ENCODE assay signal across 21 cellular contexts in genomic region chr15:77148191-77148590, GRCh38.
A peak's percentile ranks its signal among the peaks of the same experiment; 100 is the strongest.
DNase-seq lines count a peak whose midpoint lies in the region; TF ChIP-seq lines count a peak whose summit lies in the region.
"Had no signal": no experiment of that assay in that cellular context is flagged by ENCODE, and none has a peak within 500 bp of the region (broad histone marks: within the 10 kb centered on the region; RNA-seq: fewer than 3 reads in every experiment).

No MANE protein-coding gene starts in this region.

- H3K36me3 ChIP-seq in Karpas-422 (ENCODE audit: insufficient read depth, low read length) (no peaks in the 10 kb centered on the region), uterus (no peaks in the 10 kb centered on the region)
- H3K36me3 ChIP-seq: BE2C had no signal

- intact Hi-C loops in uterus (cut with DNase I; ENCODE audit: low total_unique reads) = no loop called here

- no peak overlapping the region for H3K9ac ChIP-seq in Karpas-422 (ENCODE audit: low read length)
- H3K9ac ChIP-seq: BLaER1 treated with 17β-estradiol and CSF1 and Interleukin-3, amounts not matched to agents 10 nM and 100 nM had no signal

- no peak for TF ChIP-seq POLR2A in uterus (IDR thresholded peaks at IDR 0.05)

- H3K4me3 ChIP-seq in Karpas-422 (ENCODE audit: low read length) (no peak overlapping the region), uterus (no peak overlapping the region)
- H3K4me3 ChIP-seq: A549; BLaER1 treated with 17β-estradiol and CSF1 and Interleukin-3, amounts not matched to agents 10 nM and 100 nM; GM23338 had no signal

- no peaks in the 10 kb centered on the region for H3K79me2 ChIP-seq in Karpas-422 (ENCODE audit: low read length)

- peaks cover 5% of the 10 kb centered on the region for H3K36me3 Mint-ChIP-seq in chondrocyte (ENCODE audit: low read depth)
- H3K36me3 Mint-ChIP-seq in osteocyte (ENCODE audit: unreplicated experiment) = peaks cover 6% of the 10 kb centered on the region

- H4K20me1 ChIP-seq in Karpas-422 (ENCODE audit: insufficient read depth, low read depth, low read length) = no peaks in the 10 kb centered on the region
- H4K20me1 ChIP-seq: BLaER1 treated with 17β-estradiol and CSF1 and Interleukin-3, amounts not matched to agents 10 nM and 100 nM had no signal

- no peak for TF ChIP-seq CTCF in chondrocyte (IDR thresholded peaks at IDR 0.05)
- TF ChIP-seq CTCF in osteocyte (IDR thresholded peaks at IDR 0.05) = no peak
- TF ChIP-seq CTCF in uterus (IDR thresholded peaks at IDR 0.05) = no peak

- H3K27me3 Mint-ChIP-seq in chondrocyte (ENCODE audit: low read depth) = no peaks in the 10 kb centered on the region
- H3K27me3 Mint-ChIP-seq in osteocyte (ENCODE audit: unreplicated experiment) = no peaks in the 10 kb centered on the region
- H3K27me3 Mint-ChIP-seq: CD4-positive, alpha-beta T cell had no signal

- no peak overlapping the region for H3K4me2 ChIP-seq in Karpas-422 (ENCODE audit: low read depth, low read length, poor library complexity, severe bottlenecking)
- H3K4me2 ChIP-seq: A549; BLaER1 treated with 17β-estradiol and CSF1 and Interleukin-3, amounts not matched to agents 10 nM and 100 nM; GM23338 had no signal

- H3K27ac ChIP-seq in Karpas-422 (ENCODE audit: low read length) (no peak overlapping the region), uterus (no peak overlapping the region)
- H3K27ac ChIP-seq: A549; BLaER1 treated with 17β-estradiol and CSF1 and Interleukin-3, amounts not matched to agents 10 nM and 100 nM had no signal

- H3K4me3 Mint-ChIP-seq in chondrocyte (ENCODE audit: unreplicated experiment) (no peak overlapping the region), osteocyte (ENCODE audit: unreplicated experiment) (no peak overlapping the region)
- H3K4me3 Mint-ChIP-seq: CD14-positive monocyte; CD4-positive, alpha-beta T cell; GM23338; H9 had no signal

- H3K9me3 Mint-ChIP-seq in chondrocyte (ENCODE audit: low read depth) (no peaks in the 10 kb centered on the region), osteocyte (ENCODE audit: unreplicated experiment) (peaks cover 5% of the 10 kb centered on the region)
- H3K9me3 Mint-ChIP-seq: GM23338 had no signal

- H3K4me1 ChIP-seq in Karpas-422 (ENCODE audit: low read length) = no peaks in the 10 kb centered on the region
- H3K4me1 ChIP-seq in uterus = no peaks in the 10 kb centered on the region
- H3K4me1 ChIP-seq: A549, BE2C had no signal

- H3K27ac Mint-ChIP-seq in chondrocyte (ENCODE audit: unreplicated experiment) (peak overlapping the region; percentile 11), osteocyte (ENCODE audit: unreplicated experiment) (peak overlapping the region; percentile 23)
- H3K27ac Mint-ChIP-seq: CD14-positive monocyte; CD4-positive, alpha-beta T cell; GM23338 had no signal

- no peak overlapping the region for H2AFZ ChIP-seq in Karpas-422 (ENCODE audit: low read length)
- H2AFZ ChIP-seq: GM23338 had no signal

- DNase-seq in Karpas-422 (peak; percentile 39), chondrocyte (ENCODE audit: low spot score) (no peak), osteocyte (ENCODE audit: extremely low spot score, unreplicated experiment) (no peak), NCI-H2029 treated with DMSO at 0.1 percent for 48 hours (lab: John Stamatoyannopoulos, UW) (no peak), T-helper 2 cell (no peak), uterus (no peak)
- DNase-seq: 8988T; ACHN; AML-193; BE2C; Calu3; CD4-positive, alpha-beta T cell; COR-L47; DMS53; DMS79 treated with DMSO at 0.1 percent for 48 hours; GF-D8; H9 had no signal

- H3K4me1 Mint-ChIP-seq in chondrocyte (ENCODE audit: low read depth) = peaks cover 53% of the 10 kb centered on the region
- H3K4me1 Mint-ChIP-seq in osteocyte (ENCODE audit: unreplicated experiment) = peaks cover 54% of the 10 kb centered on the region
- H3K4me1 Mint-ChIP-seq: H9 had no signal

- H3K9me3 ChIP-seq in Karpas-422 (ENCODE audit: low read length) = no peaks in the 10 kb centered on the region
- H3K9me3 ChIP-seq in uterus = no peaks in the 10 kb centered on the region
- H3K9me3 ChIP-seq: A549; BE2C; BLaER1 treated with 17β-estradiol and CSF1 and Interleukin-3, amounts not matched to agents 10 nM and 100 nM had no signal

- H3K9me2 ChIP-seq in Karpas-422 (replicated peaks; ENCODE audit: insufficient read depth, low read length) = no peaks in the 10 kb centered on the region

- H3K27me3 ChIP-seq in Karpas-422 (ENCODE audit: low read length) = no peaks in the 10 kb centered on the region
- H3K27me3 ChIP-seq in uterus = no peaks in the 10 kb centered on the region
- H3K27me3 ChIP-seq: BE2C; BLaER1 treated with 17β-estradiol and CSF1 and Interleukin-3, amounts not matched to agents 10 nM and 100 nM had no signal
